Comparison of ENCODE assay signal across 9 cellular contexts in the genomic region with DNA sequence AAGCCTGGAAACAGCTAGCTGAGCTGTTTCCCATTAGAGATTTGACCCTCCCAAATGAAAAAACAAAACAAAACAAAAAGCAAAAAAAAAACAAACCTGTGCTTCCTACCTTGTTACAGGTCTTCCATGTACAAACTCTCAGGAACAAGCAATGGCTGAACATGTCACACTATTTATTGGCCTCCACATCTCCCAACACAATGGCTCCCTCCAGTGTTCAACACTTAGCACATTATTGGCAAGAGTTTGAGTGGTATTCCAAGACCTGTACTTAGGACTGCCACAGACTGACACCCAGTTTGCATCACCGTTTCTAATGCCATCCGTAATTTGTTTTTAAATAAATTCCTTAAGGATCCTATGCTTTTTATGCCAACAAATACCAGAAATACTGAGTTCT.
A peak's percentile ranks its signal among the peaks of the same experiment; 100 is the strongest.
DNase-seq lines count a peak whose midpoint lies in the region; ATAC-seq and TF ChIP-seq lines count a peak whose summit lies in the region.
"Had no signal": no experiment of that assay in that cellular context is flagged by ENCODE, and none has a peak within 500 bp of the region (broad histone marks: within the 10 kb centered on the region; RNA-seq: fewer than 3 reads in every experiment).

No MANE protein-coding gene starts in this region.

- WGBS in mammary epithelial cell (ENCODE audit: low coverage, missing lambda C conversion rate), result 0% methylated on average over 2 of the region's 2 CpGs

- no peaks in the 10 kb centered on the region for H3K36me3 ChIP-seq in mammary epithelial cell (ENCODE audit: insufficient read depth, low read length)
- H3K36me3 ChIP-seq in CD8-positive, alpha-beta T cell (ENCODE audit: insufficient read depth, low read length), result no peaks in the 10 kb centered on the region

- no peaks in the 10 kb centered on the region for H3K36me3 Mint-ChIP-seq in CD8-positive, alpha-beta T cell

- dilution Hi-C loops in mammary epithelial cell (cut with HindIII; ENCODE audit: low sequenced_read_pairs), result no loop called here

- no peak overlapping the region for H3K9ac ChIP-seq in mammary epithelial cell (ENCODE audit: insufficient read depth, low read length)

- no peaks in the 10 kb centered on the region for H3K9me3 ChIP-seq in mammary epithelial cell (replicated peaks; ENCODE audit: insufficient read depth, low read length)
- no peaks in the 10 kb centered on the region for H3K9me3 ChIP-seq in CD8-positive, alpha-beta T cell (ENCODE audit: low read length)

- ATAC-seq in HG02763 (IDR thresholded peaks at IDR 0.05; ENCODE audit: unreplicated experiment) (peak; percentile 47), HG02970 (IDR thresholded peaks at IDR 0.05; ENCODE audit: low FRiP score, unreplicated experiment) (no peak), GM19395 (IDR thresholded peaks at IDR 0.05; ENCODE audit: unreplicated experiment) (no peak)
- ATAC-seq in CD8-positive, alpha-beta T cell, result no peak

- CTCF ChIA-PET in mammary epithelial cell (lab: Charles Lee; ENCODE audit: low non-redundant PET), result no interaction called here
- CTCF ChIA-PET in CD8-positive, alpha-beta T cell (lab: Charles Lee), result no interaction called here

- DNase-seq in GF-D8 (lab: John Stamatoyannopoulos, UW) (peak; percentile 1), NCI-H446 treated with DMSO at 0.1 percent for 48 hours (lab: John Stamatoyannopoulos, UW) (peak; percentile 75), mammary epithelial cell (peak; percentile 54), midbrain (lab: John Stamatoyannopoulos, UW) (peak; percentile 43)
- no peak for DNase-seq in CD8-positive, alpha-beta T cell

- POLR2A ChIA-PET in CD8-positive, alpha-beta T cell (lab: Charles Lee), result no interaction called here

- H2AFZ ChIP-seq in mammary epithelial cell (ENCODE audit: low read depth, low read length), result no peak overlapping the region

- H3K9me3 Mint-ChIP-seq in CD8-positive, alpha-beta T cell, result no peaks in the 10 kb centered on the region
- H3K9me3 Mint-ChIP-seq: stimulated activated naive CD8-positive, alpha-beta T cell treated with anti-CD3 and anti-CD28 coated beads, Interleukin-15, Interleukin-2, amounts not matched to agents 100 ng/mL and 50 ng/mL, for 24 hours had no signal

- no peaks in the 10 kb centered on the region for H3K4me1 ChIP-seq in mammary epithelial cell (ENCODE audit: insufficient read depth, low read length)
- no peaks in the 10 kb centered on the region for H3K4me1 ChIP-seq in CD8-positive, alpha-beta T cell (ENCODE audit: insufficient read depth, low read length)

- no TSS peak for BruUV-seq in mammary epithelial cell (replicated peaks; lab: Mats Ljungman, UMichigan)

- TF ChIP-seq CTCF in mammary epithelial cell (conservative IDR thresholded peaks at IDR 0.05 in 1 of 2, IDR thresholded peaks at IDR 0.05 in 1 of 2; ENCODE audit: extremely low read depth in 1 of 2, insufficient read depth in 1 of 2, low read depth in 1 of 2, low read length in 2 of 2), result peak; percentile 63 to 83
- TF ChIP-seq CTCF in CD8-positive, alpha-beta T cell (IDR thresholded peaks at IDR 0.05), result no peak

- no peak overlapping the region for H3K4me3 ChIP-seq in mammary epithelial cell (replicated peaks in 1 of 3; ENCODE audit: insufficient read depth in 1 of 3, low read depth in 2 of 3, low read length in 3 of 3)
- H3K4me3 ChIP-seq in CD8-positive, alpha-beta T cell (ENCODE audit: low read depth, low read length), result no peak overlapping the region

- H3K27me3 ChIP-seq in mammary epithelial cell (ENCODE audit: insufficient read depth, low read length), result no peaks in the 10 kb centered on the region
- H3K27me3 ChIP-seq in CD8-positive, alpha-beta T cell (ENCODE audit: insufficient read depth, low read length), result no peaks in the 10 kb centered on the region

- H3K4me3 Mint-ChIP-seq in CD8-positive, alpha-beta T cell, result no peak overlapping the region
- H3K4me3 Mint-ChIP-seq: stimulated activated naive CD8-positive, alpha-beta T cell treated with anti-CD3 and anti-CD28 coated beads, Interleukin-15, Interleukin-2, amounts not matched to agents 100 ng/mL and 50 ng/mL, for 24 hours had no signal

- in situ Hi-C loops in mammary epithelial cell (cut with MboI; ENCODE audit: low sequenced_read_pairs in 2 of 2), result loop anchor here (25.0 kb wide), 3 partner anchors 204 to 529 kb away; partner anchors contain the start of gene OLFM3 (in 1 of the 2)

- no peaks in the 10 kb centered on the region for H3K79me2 ChIP-seq in mammary epithelial cell (ENCODE audit: insufficient read depth, low read length)

- H3K4me1 Mint-ChIP-seq in CD8-positive, alpha-beta T cell (ENCODE audit: low read depth), result no peaks in the 10 kb centered on the region

- H3K27me3 Mint-ChIP-seq in CD8-positive, alpha-beta T cell (ENCODE audit: low read depth), result no peaks in the 10 kb centered on the region
- H3K27me3 Mint-ChIP-seq: stimulated activated naive CD8-positive, alpha-beta T cell treated with anti-CD3 and anti-CD28 coated beads, Interleukin-15, Interleukin-2, amounts not matched to agents 100 ng/mL and 50 ng/mL, for 24 hours had no signal

- intact Hi-C loops in mammary epithelial cell (cut with micrococcal nuclease), result loop anchor here (1.0 to 5.0 kb wide), 6 partner anchors 198 to 671 kb away; no protein-coding TSS in a partner anchor
- intact Hi-C loops in CD8-positive, alpha-beta T cell (cut with DNase I, micrococcal nuclease), result no loop called here

- H3K27ac ChIP-seq in mammary epithelial cell (ENCODE audit: insufficient read depth, low read depth, low read length), result no peak overlapping the region
- no peak overlapping the region for H3K27ac ChIP-seq in CD8-positive, alpha-beta T cell (ENCODE audit: low read depth, low read length)

- H3K27ac Mint-ChIP-seq in CD8-positive, alpha-beta T cell, result no peak overlapping the region
- H3K27ac Mint-ChIP-seq: stimulated activated naive CD8-positive, alpha-beta T cell treated with anti-CD3 and anti-CD28 coated beads, Interleukin-15, Interleukin-2, amounts not matched to agents 100 ng/mL and 50 ng/mL, for 24 hours had no signal

- H3K4me2 ChIP-seq in mammary epithelial cell (ENCODE audit: insufficient read depth, low read depth, low read length), result no peak overlapping the region

- H4K20me1 ChIP-seq in mammary epithelial cell (ENCODE audit: insufficient read depth, low read length), result no peaks in the 10 kb centered on the region

Comparison
In these comparisons a context has a peak if more than half of its experiments do, and no peak if none do; other contexts are left out.
1. DNase-seq: peak in GF-D8 (single experiment), NCI-H446 treated with DMSO at 0.1 percent for 48 hours (single experiment), mammary epithelial cell (single experiment) and midbrain (single experiment); none in CD8-positive, alpha-beta T cell (0 of 7).